Comparison of ENCODE assay signal across 8 cellular contexts in the genomic region with DNA sequence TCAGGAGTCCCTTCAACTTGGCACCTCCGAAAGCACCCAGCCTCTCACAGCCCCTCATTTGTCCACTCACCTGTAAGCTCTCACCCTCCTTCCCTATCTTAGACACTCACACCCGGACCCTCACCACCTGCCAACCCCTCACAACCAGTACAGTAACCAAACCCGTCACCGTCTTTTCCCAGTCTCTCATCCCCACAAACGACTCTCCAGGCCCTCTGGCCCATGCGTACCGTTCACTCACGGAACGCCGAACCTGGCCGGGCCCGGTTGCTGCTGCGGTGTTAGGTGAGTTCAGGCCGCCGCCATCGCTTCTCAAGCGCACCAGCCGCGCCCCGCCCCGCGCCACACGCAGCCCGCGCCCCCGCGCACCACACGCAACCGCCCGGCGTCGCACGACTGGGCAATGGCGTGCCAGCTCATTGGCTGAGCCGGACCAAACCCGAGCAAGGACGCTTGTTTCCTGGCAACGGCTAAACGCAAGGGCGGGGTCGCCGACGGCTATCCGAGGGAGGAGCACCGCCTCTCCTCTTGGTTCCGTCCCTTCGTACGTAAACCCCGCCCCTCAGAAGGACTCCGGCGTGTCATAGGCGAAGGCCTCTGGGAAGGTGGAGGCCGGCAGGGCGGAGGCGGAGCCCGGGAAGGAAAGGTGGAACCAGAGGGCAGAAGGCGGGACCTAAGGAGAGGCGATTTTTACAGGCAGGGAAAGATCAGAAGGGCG. TPM values are rescaled to one million over a fixed set of nuclear protein-coding genes. Genes with fewer than 3 reads are reported as not detected.
DNase-seq lines count a peak whose midpoint lies in the region; ATAC-seq and TF ChIP-seq lines count a peak whose summit lies in the region.

A gene (minus strand): TSS at position 323 of the 718 bp plus-strand sequence. CDS start 10,120 bp downstream, outside the sequence.

- POLR2A ChIA-PET in AG04450 (lab: Yijun Ruan, JAX), result interaction anchor here (1.0 kb wide), 1 partner anchor 85 kb away, joined by 6 read pairs; a partner anchor contains a TSS

- peak within 1 kb of the TSS; percentile 52 for H3K27ac ChIP-seq in AG04450 (ENCODE audit: low read depth, low read length)

- H3K27me3 ChIP-seq in AG04450 (ENCODE audit: control insufficient read depth, insufficient read depth, low read length), result peaks cover 3% of the 10 kb centered on the region

- in situ Hi-C loops in GM18951 (cut with MboI; ENCODE audit: low sequenced_read_pairs, unreplicated experiment), result no loop called here

- peak; percentile 75 for TF ChIP-seq POLR2A in GM18951 (IDR thresholded peaks at IDR 0.05; ENCODE audit: extremely low read depth, insufficient read depth, insufficient read length)

- no peak for TF ChIP-seq CTCF in AG04450 (IDR thresholded peaks at IDR 0.05; ENCODE audit: low read depth, low read length)

- peak; percentile 96 for ATAC-seq in HG03196 (IDR thresholded peaks at IDR 0.05; ENCODE audit: unreplicated experiment)

- CTCF ChIA-PET in AG04450 (lab: Charles Lee), result interaction anchor here (1.1 to 7.2 kb wide), 6 partner anchors 9 to 521 kb away, joined by 3 to 61 read pairs (median 5); no protein-coding TSS in a partner anchor

- peak within 1 kb of the TSS; percentile 99 for H3K4me3 ChIP-seq in AG04450 (ENCODE audit: low read depth, low read length)

- peak; percentile 100 for DNase-seq in AG04450 (ENCODE audit: low read depth, low spot score)
- DNase-seq in NCI-H345 (lab: John Stamatoyannopoulos, UW), result peak; percentile 100
- peak; percentile 96 to 99 (median 98) for DNase-seq in activated CD4-positive, CD25-positive, alpha-beta regulatory T cell (lab: John Stamatoyannopoulos, UW)
- peak; percentile 100 for DNase-seq in central memory CD4-positive, alpha-beta T cell
- DNase-seq in inferior parietal cortex (ENCODE audit: extremely low spot score), result peak; percentile 98
- DNase-seq in stimulated activated CD4-positive, alpha-beta T cell treated with anti-CD3 and anti-CD28 coated beads, Interleukin-12 subunit alpha, Interleukin-12 subunit beta, amount 100 ng/mL, for 24 hours (ENCODE audit: low read depth in 2 of 2), result peak; percentile 99

- no peaks in the 10 kb centered on the region for H3K9me3 ChIP-seq in AG04450 (ENCODE audit: control insufficient read depth, insufficient read depth, low read length)

RNA-seq across cellular contexts. Expression of the gene that starts here (rescaled TPM):
- polyA plus RNA-seq in AG04450 (2011; rRNA removed), result 18.9 and 19.8 TPM in 2 replicates
- 17.8 and 18.0 TPM in 2 replicates for polyA minus RNA-seq in AG04450 (2011; rRNA and poly(A)+ RNA removed)

Comparison
In these comparisons a context has a peak if more than half of its experiments do, and no peak if none do; other contexts are left out.
1. Peak in every context shown above with its lines: DNase-seq, ATAC-seq, H3K4me3 ChIP-seq and H3K27ac ChIP-seq.